ENCODE assay signal across 23 cellular contexts in genomic region chr6:38115633-38116022, GRCh38.
"Had no signal": no experiment of that assay in that cellular context is flagged by ENCODE, and none has a peak within 500 bp of the region (broad histone marks: within the 10 kb centered on the region; RNA-seq: fewer than 3 reads in every experiment).

No MANE protein-coding gene starts in this region.

- ATAC-seq: activated CD8-positive, alpha-beta T cell treated with anti-CD3 and anti-CD28 coated beads, Interleukin-2, amount 10 ng/mL, durations not matched to agents 7 days and 5 days; T-helper 17 cell; WTC11 had no signal

- H3K4me3 ChIP-seq: breast epithelium, Peyer's patch had no signal

- DNase-seq: activated CD4-positive, alpha-beta T cell treated with anti-CD3 and anti-CD28 coated beads for 48 hours; activated CD4-positive, alpha-beta T cell treated with anti-CD3 and anti-CD28 coated beads, Interleukin-2, amount 50 U/mL, for 4 hours; activated CD4-positive, CD25-positive, alpha-beta regulatory T cell treated with anti-CD3 and anti-CD28 coated beads, Interleukin-2, amount 50 U/mL, for 72 hours; activated CD8-positive, alpha-beta memory T cell treated with anti-CD3 and anti-CD28 coated beads, Interleukin-2, amount 50 U/mL, for 48 hours; activated CD8-positive, alpha-beta T cell treated with anti-CD3 and anti-CD28 coated beads, Interleukin-2, amount 10 ng/mL, durations not matched to agents 7 days and 5 days; activated naive CD4-positive, alpha-beta T cell; activated T-cell treated with anti-CD3 and anti-CD28 coated beads, Interleukin-2, amount 50 U/mL, for 1 hour; aorta; Kasumi-1; KBM-7; NCI-H1105 treated with DMSO at 0.1 percent for 48 hours; NCI-H1436 treated with DMSO at 0.1 percent for 48 hours; NCI-H2081; NCI-H69; NK-92 treated with Interleukin-12 subunit alpha and Interleukin-12 subunit beta, amount 100 ng/mL, for 24 hours; Peyer's patch; SHP77; T-helper 17 cell; T-helper 9 cell had no signal

- H3K27ac ChIP-seq: breast epithelium, Peyer's patch, RWPE1 had no signal

- H3K36me3 Mint-ChIP-seq: WTC11 had no signal

- H3K9me3 Mint-ChIP-seq: activated naive CD4-positive, alpha-beta T cell treated with anti-CD3 and anti-CD28 coated beads, Interleukin-2, amount 50 U/mL, for 24 hours; WTC11 had no signal

- H3K9me3 ChIP-seq: breast epithelium, Peyer's patch had no signal

- H3K36me3 ChIP-seq: breast epithelium had no signal

- H3K4me3 Mint-ChIP-seq: activated CD8-positive, alpha-beta T cell treated with anti-CD3 and anti-CD28 coated beads, Interleukin-2, amount 10 ng/mL, durations not matched to agents 7 days and 5 days; activated naive CD4-positive, alpha-beta T cell treated with anti-CD3 and anti-CD28 coated beads, Interleukin-2, amount 50 U/mL, for 24 hours; T-helper 17 cell; WTC11 had no signal

- H3K4me1 ChIP-seq: breast epithelium had no signal

- H3K27me3 ChIP-seq: breast epithelium, Peyer's patch had no signal

- H3K27me3 Mint-ChIP-seq: activated naive CD4-positive, alpha-beta T cell treated with anti-CD3 and anti-CD28 coated beads, Interleukin-2, amount 50 U/mL, for 24 hours; T-helper 17 cell had no signal

- H3K27ac Mint-ChIP-seq: activated CD8-positive, alpha-beta T cell treated with anti-CD3 and anti-CD28 coated beads, Interleukin-2, amount 10 ng/mL, durations not matched to agents 7 days and 5 days; activated naive CD4-positive, alpha-beta T cell treated with anti-CD3 and anti-CD28 coated beads, Interleukin-2, amount 50 U/mL, for 24 hours; T-helper 17 cell had no signal
